In the genomic region with DNA sequence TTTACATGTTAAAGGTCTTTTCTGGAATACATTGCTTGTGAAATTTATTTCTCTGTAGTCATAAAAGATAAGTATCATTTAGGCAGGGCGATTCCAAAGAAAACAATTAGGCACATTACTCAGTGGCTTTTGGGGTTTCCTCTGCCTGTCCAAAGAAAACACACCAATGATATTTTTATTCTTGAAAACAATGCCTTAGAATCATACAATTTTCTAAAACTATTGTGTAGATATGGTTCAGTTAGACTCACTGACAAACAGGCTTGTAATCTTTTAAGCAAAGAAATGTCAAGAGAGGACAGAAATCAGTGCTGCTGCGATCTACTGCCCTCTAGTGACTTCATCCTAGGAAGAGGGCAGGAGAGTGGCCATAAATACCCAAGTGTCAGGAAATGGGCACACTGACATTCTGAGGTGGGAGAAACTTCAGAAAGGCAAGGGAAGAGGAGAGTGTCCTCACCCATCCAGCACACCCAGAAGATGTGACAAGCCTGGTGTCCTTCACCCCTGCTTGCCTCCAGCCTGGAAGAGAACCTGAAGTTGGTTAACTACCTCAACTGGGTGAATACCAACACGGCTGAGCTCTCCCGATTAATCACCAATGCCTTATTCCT, we compare ENCODE assay signal across 8 cellular contexts.
A peak's percentile ranks its signal among the peaks of the same experiment; 100 is the strongest.
DNase-seq lines count a peak whose midpoint lies in the region; ATAC-seq, FAIRE-seq and TF ChIP-seq lines count a peak whose summit lies in the region.

No MANE protein-coding gene starts in this region.

- TF ChIP-seq CTCF in activated CD8-positive, alpha-beta T cell treated with anti-CD3 and anti-CD28 coated beads for 36 hours (IDR thresholded peaks at IDR 0.05) = peak; percentile 60
- TF ChIP-seq CTCF in foreskin keratinocyte (conservative IDR thresholded peaks at IDR 0.05) (peak; percentile 74), progenitor cell of endocrine pancreas (IDR thresholded peaks at IDR 0.05; ENCODE audit: unreplicated experiment) (peak; percentile 57)

- H3K4me3 Mint-ChIP-seq in activated CD8-positive, alpha-beta T cell treated with anti-CD3 and anti-CD28 coated beads for 36 hours = no peak overlapping the region
- H3K4me3 Mint-ChIP-seq in progenitor cell of endocrine pancreas (ENCODE audit: low read depth) = no peak overlapping the region

- peak; percentile 16 for DNase-seq in stimulated activated CD4-positive, alpha-beta T cell treated with anti-CD3 and anti-CD28 coated beads, Interleukin-2, amount 100 ng/mL, for 4 hours (ENCODE audit: low read depth)
- DNase-seq in stimulated activated CD4-positive, alpha-beta T cell treated with anti-CD3 and anti-CD28 coated beads, Interleukin-1b, Interleukin-23, amount 100 ng/mL, for 48 hours = no peak
- peak; percentile 38 for DNase-seq in MV-4-11 (lab: John Stamatoyannopoulos, UW)
- DNase-seq in activated CD8-positive, alpha-beta T cell treated with anti-CD3 and anti-CD28 coated beads for 36 hours = peak; percentile 54
- peak in 1 of 2 donors; percentile 28 for DNase-seq in foreskin keratinocyte
- no peak for DNase-seq in progenitor cell of endocrine pancreas (ENCODE audit: low spot score, unreplicated experiment)
- no peak for DNase-seq in frontal cortex (ENCODE audit: low spot score in 2 of 2)

- H3K4me1 Mint-ChIP-seq in activated CD8-positive, alpha-beta T cell treated with anti-CD3 and anti-CD28 coated beads for 36 hours (ENCODE audit: low read depth) = peaks cover 39% of the 10 kb centered on the region
- H3K4me1 Mint-ChIP-seq in progenitor cell of endocrine pancreas (ENCODE audit: low read depth) = no peaks in the 10 kb centered on the region

- no peaks in the 10 kb centered on the region for H3K27me3 ChIP-seq in foreskin keratinocyte

- CTCF ChIA-PET in activated CD8-positive, alpha-beta T cell treated with anti-CD3 and anti-CD28 coated beads for 36 hours (lab: Charles Lee) = interaction anchor here (0.9 to 2.3 kb wide), 7 partner anchors 9 to 28 kb away, joined by 3 to 12 read pairs (median 6); no protein-coding TSS in a partner anchor

- intact Hi-C loops in activated CD8-positive, alpha-beta T cell treated with anti-CD3 and anti-CD28 coated beads for 36 hours (cut with micrococcal nuclease) = no loop called here

- POLR2A ChIA-PET in activated CD8-positive, alpha-beta T cell treated with anti-CD3 and anti-CD28 coated beads for 36 hours (lab: Charles Lee) = no interaction called here

- H3K4me1 ChIP-seq in foreskin keratinocyte = no peaks in the 10 kb centered on the region

- H3K27ac ChIP-seq in foreskin keratinocyte = no peak overlapping the region

- H3K9me3 Mint-ChIP-seq in activated CD8-positive, alpha-beta T cell treated with anti-CD3 and anti-CD28 coated beads for 36 hours = no peaks in the 10 kb centered on the region
- no peaks in the 10 kb centered on the region for H3K9me3 Mint-ChIP-seq in progenitor cell of endocrine pancreas (ENCODE audit: low read depth)

- H3K27me3 Mint-ChIP-seq in activated CD8-positive, alpha-beta T cell treated with anti-CD3 and anti-CD28 coated beads for 36 hours = no peaks in the 10 kb centered on the region
- no peaks in the 10 kb centered on the region for H3K27me3 Mint-ChIP-seq in progenitor cell of endocrine pancreas

- no peak for FAIRE-seq in frontal cortex (lab: Jason Lieb, UNC)

- H3K27ac Mint-ChIP-seq in activated CD8-positive, alpha-beta T cell treated with anti-CD3 and anti-CD28 coated beads for 36 hours = peak overlapping the region; percentile 90
- no peak overlapping the region for H3K27ac Mint-ChIP-seq in progenitor cell of endocrine pancreas

- peak; percentile 42 for ATAC-seq in activated CD8-positive, alpha-beta T cell treated with anti-CD3 and anti-CD28 coated beads for 36 hours
- peak; percentile 67 for ATAC-seq in foreskin keratinocyte
- no peak for ATAC-seq in GM19452 (IDR thresholded peaks at IDR 0.05; ENCODE audit: unreplicated experiment)

- peaks cover 42% of the 10 kb centered on the region for H3K36me3 Mint-ChIP-seq in activated CD8-positive, alpha-beta T cell treated with anti-CD3 and anti-CD28 coated beads for 36 hours (ENCODE audit: low read depth)
- peaks cover 35% of the 10 kb centered on the region for H3K36me3 Mint-ChIP-seq in progenitor cell of endocrine pancreas (ENCODE audit: insufficient read depth)

Comparison
In these comparisons a context has a peak if more than half of its experiments do, and no peak if none do; other contexts are left out.
1. DNase-seq: peak in stimulated activated CD4-positive, alpha-beta T cell treated with anti-CD3 and anti-CD28 coated beads, Interleukin-2, amount 100 ng/mL, for 4 hours (single experiment), MV-4-11 (single experiment) and activated CD8-positive, alpha-beta T cell treated with anti-CD3 and anti-CD28 coated beads for 36 hours (single experiment); none in stimulated activated CD4-positive, alpha-beta T cell treated with anti-CD3 and anti-CD28 coated beads, Interleukin-1b, Interleukin-23, amount 100 ng/mL, for 48 hours (single experiment), progenitor cell of endocrine pancreas (single experiment) and frontal cortex (0 of 2).
2. Peak in every context shown above with its lines, with median percentiles within 50 percentile points of each other: CTCF ChIP-seq.